24 cellular contexts compared by ENCODE assay signal in the genomic region with DNA sequence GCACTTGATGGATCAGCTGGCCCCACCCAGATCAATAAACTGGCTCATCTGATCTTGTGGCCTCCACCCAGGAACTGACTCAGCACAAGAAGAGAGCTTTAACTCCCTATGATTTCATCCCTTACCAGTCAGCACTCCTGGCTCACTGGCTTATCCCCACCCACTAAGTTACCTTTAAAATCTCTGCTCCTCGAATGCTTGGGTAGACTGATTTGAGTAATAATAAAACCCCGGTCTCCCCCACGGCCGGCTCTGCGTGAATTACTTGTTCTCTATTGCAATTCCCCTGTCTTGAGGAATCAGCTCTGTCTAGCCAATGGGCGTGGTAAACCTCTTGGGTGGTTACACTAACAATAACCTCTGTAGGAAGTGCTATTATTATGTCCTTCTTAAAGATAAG.
A peak's percentile ranks its signal among the peaks of the same experiment; 100 is the strongest.
DNase-seq lines count a peak whose midpoint lies in the region; ATAC-seq, FAIRE-seq and TF ChIP-seq lines count a peak whose summit lies in the region.
"Had no signal": no experiment of that assay in that cellular context is flagged by ENCODE, and none has a peak within 500 bp of the region (broad histone marks: within the 10 kb centered on the region; RNA-seq: fewer than 3 reads in every experiment).

No MANE protein-coding gene starts in this region.

- DNase-seq in GM20000 (ENCODE audit: low spot score) (peak; percentile 10), PC-9 (no peak), H1 (ENCODE audit: low read depth in 1 of 2, low spot score in 2 of 2) (no peak), mucosa of gallbladder (ENCODE audit: low spot score) (peak; percentile 44), heart left ventricle (no peak), Right ventricle myocardium superior (no peak)
- DNase-seq in CD4-positive, alpha-beta memory T cell, result no peak
- DNase-seq: CD4-positive, CD25-positive, alpha-beta regulatory T cell; COR-L47; DND-41; GOT3; HFFc6; MM.1S; NCI-H1092; NCI-H1436; NCI-H187 treated with DMSO at 0.1 percent for 48 hours; NCI-H2107; NCI-H446 treated with DMSO at 0.1 percent for 48 hours; NCI-H748 treated with DMSO at 0.1 percent for 48 hours had no signal

- no peak overlapping the region for H3K4ac ChIP-seq in H1 (replicated peaks; ENCODE audit: insufficient read length, low read depth, low read length)

- H4K20me1 ChIP-seq in PC-9 (ENCODE audit: insufficient read depth) (no peaks in the 10 kb centered on the region), H1 (replicated peaks in 1 of 2; ENCODE audit: control insufficient read depth in 1 of 2, insufficient read depth in 2 of 2, low read length in 2 of 2) (no peaks in the 10 kb centered on the region)

- H3K4me1 ChIP-seq in PC-9 (replicated peaks; ENCODE audit: insufficient read depth) (peaks cover 6% of the 10 kb centered on the region), H1 (replicated peaks in 1 of 4; ENCODE audit: control insufficient read depth in 3 of 4, insufficient read depth in 4 of 4, low read length in 3 of 4) (no peaks in the 10 kb centered on the region), heart left ventricle (no peaks in the 10 kb centered on the region)
- H3K4me1 ChIP-seq in CD4-positive, alpha-beta memory T cell (ENCODE audit: insufficient read depth, low read length), result no peaks in the 10 kb centered on the region
- H3K4me1 ChIP-seq: SJSA1 had no signal

- TF ChIP-seq RAD21 in H1 (IDR thresholded peaks at IDR 0.05 in 1 of 2, conservative IDR thresholded peaks at IDR 0.05 in 1 of 2; ENCODE audit: low read depth in 2 of 2, low read length in 2 of 2), result no peak

- no peaks in the 10 kb centered on the region for H3K27me3 ChIP-seq in PC-9 (ENCODE audit: insufficient read depth, low read depth)
- H3K27me3 ChIP-seq in H1 (replicated peaks in 1 of 4; ENCODE audit: control insufficient read depth in 3 of 4, extremely low read depth in 1 of 4, insufficient read depth in 3 of 4, low read length in 3 of 4), result no peaks in the 10 kb centered on the region
- H3K27me3 ChIP-seq in heart left ventricle, result no peaks in the 10 kb centered on the region
- no peaks in the 10 kb centered on the region for H3K27me3 ChIP-seq in CD4-positive, alpha-beta memory T cell (ENCODE audit: insufficient read depth, low read length)
- H3K27me3 ChIP-seq: SJSA1 had no signal

- no peak overlapping the region for H3K56ac ChIP-seq in H1 (replicated peaks; ENCODE audit: insufficient read length, low read depth, low read length)

- intact Hi-C loops in PC-9 (cut with micrococcal nuclease; ENCODE audit: unreplicated experiment) (no loop called here), heart left ventricle (cut with DNase I) (no loop called here), Right ventricle myocardium superior (cut with DNase I) (no loop called here)
- intact Hi-C loops in CD4-positive, alpha-beta memory T cell (cut with micrococcal nuclease), result no loop called here

- 92% methylated on average over 6 of the region's 6 CpGs; no CpG with 5 or more reads in 1 of the 2 experiments for WGBS in H1 (ENCODE audit: extremely low coverage in 1 of 2, insufficient coverage in 1 of 2, insufficient read length in 1 of 2, insufficient replicate concordance in 2 of 2, low coverage in 1 of 2, low lambda C conversion rate in 2 of 2, missing lambda C conversion rate in 1 of 2), 2 experiments
- WGBS in heart left ventricle, 4 donors, result 82 to 91% (median 89%) methylated on average over 6 of the region's 6 CpGs

- no peak overlapping the region for H3K23ac ChIP-seq in H1 (ENCODE audit: insufficient read length)

- no peak overlapping the region for H2BK12ac ChIP-seq in H1 (ENCODE audit: low read depth, low read length)

- TF ChIP-seq POLR2A in H1 (IDR thresholded peaks at IDR 0.05; ENCODE audit: control extremely low read depth in 1 of 2, low read depth in 2 of 2, low read length in 2 of 2) (no peak), heart left ventricle (IDR thresholded peaks at IDR 0.05) (no peak)

- no peaks in the 10 kb centered on the region for H3K36me3 Mint-ChIP-seq in CD4-positive, alpha-beta memory T cell
- H3K36me3 Mint-ChIP-seq: CD4-positive, CD25-positive, alpha-beta regulatory T cell had no signal

- H3K4me3 Mint-ChIP-seq in CD4-positive, alpha-beta memory T cell, result no peak overlapping the region
- H3K4me3 Mint-ChIP-seq: CD4-positive, CD25-positive, alpha-beta regulatory T cell; HFFc6 had no signal

- H3K9me3 Mint-ChIP-seq in CD4-positive, alpha-beta memory T cell, result peaks cover 4 to 23% (median 11%) of the 10 kb centered on the region in 8 donors

- H3K9ac ChIP-seq in H1 (replicated peaks in 1 of 4; ENCODE audit: extremely low read depth in 1 of 4, low read depth in 3 of 4, low read length in 3 of 4), result no peak overlapping the region

- TF ChIP-seq CTCF in GM20000 (IDR thresholded peaks at IDR 0.05; ENCODE audit: extremely low read depth, missing control alignments) (no peak), PC-9 (conservative IDR thresholded peaks at IDR 0.05) (no peak), H1 (IDR thresholded peaks at IDR 0.05; ENCODE audit: control extremely low read depth in 1 of 3, insufficient read depth in 1 of 3, low read depth in 1 of 3, low read length in 3 of 3) (no peak), heart left ventricle (IDR thresholded peaks at IDR 0.05) (no peak)

- no peak overlapping the region for H3K27ac Mint-ChIP-seq in CD4-positive, alpha-beta memory T cell
- H3K27ac Mint-ChIP-seq: CD4-positive, CD25-positive, alpha-beta regulatory T cell; HFFc6 had no signal

- H3K9me2 ChIP-seq in PC-9 (ENCODE audit: insufficient read depth), result no peaks in the 10 kb centered on the region

- no peak overlapping the region for H2BK5ac ChIP-seq in H1 (ENCODE audit: low read depth, low read length)

- no peak overlapping the region for H4K8ac ChIP-seq in H1 (ENCODE audit: extremely low read depth, insufficient read depth, low read length)

- POLR2A ChIA-PET in PC-9 (lab: Charles Lee; ENCODE audit: unreplicated experiment) (no interaction called here), H1 (lab: Charles Lee; ENCODE audit: partially characterized antibody) (interaction anchor here (0.9 kb wide), 1 partner anchor 9 kb away, joined by 3 read pairs; no protein-coding TSS in a partner anchor)
- POLR2A ChIA-PET in CD4-positive, alpha-beta memory T cell (lab: Charles Lee; ENCODE audit: partially characterized antibody), result no interaction called here

- H4K5ac ChIP-seq in H1 (ENCODE audit: insufficient read length, low read depth, low read length), result no peak overlapping the region

- H3K14ac ChIP-seq in H1 (ENCODE audit: insufficient read length), result no peak overlapping the region

- H3K36me3 ChIP-seq in PC-9 (ENCODE audit: low read depth) (no peaks in the 10 kb centered on the region), H1 (ENCODE audit: control insufficient read depth in 2 of 4, insufficient read depth in 4 of 4, low read length in 3 of 4) (no peaks in the 10 kb centered on the region), heart left ventricle (no peaks in the 10 kb centered on the region)
- no peaks in the 10 kb centered on the region for H3K36me3 ChIP-seq in CD4-positive, alpha-beta memory T cell (ENCODE audit: insufficient read depth, low read length)
- H3K36me3 ChIP-seq: SJSA1 had no signal

- H3K79me1 ChIP-seq in H1 (ENCODE audit: low read depth, low read length), result no peaks in the 10 kb centered on the region

- peak overlapping the region; percentile 15; the same call in 1 of the 2 replicates for H3K4me2 ChIP-seq in PC-9
- H3K4me2 ChIP-seq in H1 (ENCODE audit: insufficient read depth in 1 of 2, low read depth in 2 of 2, low read length in 2 of 2), result no peak overlapping the region

- no peak overlapping the region for H4K91ac ChIP-seq in H1 (replicated peaks; ENCODE audit: insufficient read length, low read length)

- no peaks in the 10 kb centered on the region for H3K79me2 ChIP-seq in PC-9 (ENCODE audit: low read depth)
- no peaks in the 10 kb centered on the region for H3K79me2 ChIP-seq in H1 (ENCODE audit: control insufficient read depth in 1 of 2, insufficient read depth in 2 of 2, low read length in 2 of 2)

- H3K18ac ChIP-seq in H1 (ENCODE audit: extremely low read depth, low read length), result no peak overlapping the region

- no TSS peak for BruUV-seq in PC-9 (replicated peaks; lab: Mats Ljungman, UMichigan)

- no peaks in the 10 kb centered on the region for H3K27me3 Mint-ChIP-seq in CD4-positive, alpha-beta memory T cell
- H3K27me3 Mint-ChIP-seq: CD4-positive, CD25-positive, alpha-beta regulatory T cell had no signal

- CTCF ChIA-PET in PC-9 (lab: Charles Lee), result no interaction called here
- CTCF ChIA-PET in H1 (lab: Charles Lee; ENCODE audit: partially characterized antibody), result interaction anchor here (0.8 to 1.3 kb wide), 3 partner anchors 8 to 247 kb away, joined by 3 to 4 read pairs (median 4); no protein-coding TSS in a partner anchor
- CTCF ChIA-PET in CD4-positive, alpha-beta memory T cell (lab: Charles Lee; ENCODE audit: partially characterized antibody), result no interaction called here

- 0 out of 2 replicates have a peak, but pooled peaks cover 5% of the 10 kb centered on the region for H3F3A ChIP-seq in PC-9 (ENCODE audit: insufficient read depth, low read depth)

- H2AFZ ChIP-seq in PC-9, result peak overlapping the region; percentile 61
- peak overlapping the region; percentile 70; the same call in 1 of the 2 replicates for H2AFZ ChIP-seq in H1 (ENCODE audit: low read length)

- H3K4me3 ChIP-seq in PC-9 (no peak overlapping the region), H1 (ENCODE audit: extremely low read depth in 1 of 4, insufficient read depth in 2 of 4, low read depth in 3 of 4, low read length in 4 of 4) (no peak overlapping the region), heart left ventricle (no peak overlapping the region)
- no peak overlapping the region for H3K4me3 ChIP-seq in CD4-positive, alpha-beta memory T cell (ENCODE audit: low read length in 2 of 2)
- H3K4me3 ChIP-seq: GM12878, K562, SJSA1 had no signal

- ATAC-seq in heart left ventricle (no peak), Right ventricle myocardium superior (ENCODE audit: poor library complexity) (no peak), HG02571 (IDR thresholded peaks at IDR 0.05; ENCODE audit: unreplicated experiment) (no peak)
- ATAC-seq: GM12878, K562, Panc1 had no signal

- no peak overlapping the region for H2BK15ac ChIP-seq in H1 (ENCODE audit: low read length)

- no peaks in the 10 kb centered on the region for H3K23me2 ChIP-seq in H1 (ENCODE audit: low read depth, low read length)

- no peak for TF ChIP-seq EP300 in H1 (IDR thresholded peaks at IDR 0.05; ENCODE audit: borderline replicate concordance in 1 of 2, low read depth in 2 of 2, low read length in 2 of 2)

- no peak overlapping the region for H2AK5ac ChIP-seq in H1 (ENCODE audit: low read depth, low read length)

- H2BK120ac ChIP-seq in H1 (replicated peaks; ENCODE audit: low read depth, low read length), result no peak overlapping the region

- H3K27ac ChIP-seq in PC-9, result 0 out of 2 replicates have a peak overlapping the region, but pooled peaks have one; percentile 21
- H3K27ac ChIP-seq in H1 (ENCODE audit: low read depth, low read length), result no peak overlapping the region
- no peak overlapping the region for H3K27ac ChIP-seq in heart left ventricle
- no peak overlapping the region for H3K27ac ChIP-seq in CD4-positive, alpha-beta memory T cell (ENCODE audit: low read depth, low read length)
- H3K27ac ChIP-seq: SJSA1 had no signal

- FAIRE-seq in H1 (lab: Jason Lieb, UNC), result no peak
- FAIRE-seq: GM12878, K562 had no signal

- peaks cover 27% of the 10 kb centered on the region for H3K9me3 ChIP-seq in PC-9 (ENCODE audit: insufficient read depth, low read depth)
- H3K9me3 ChIP-seq in H1 (ENCODE audit: insufficient read depth in 2 of 2, low read depth in 1 of 2, low read length in 1 of 2), result no peaks in the 10 kb centered on the region
- peaks cover 0 to 10% (median 0%) of the 10 kb centered on the region in 12 donors for H3K9me3 ChIP-seq in heart left ventricle
- H3K9me3 ChIP-seq in CD4-positive, alpha-beta memory T cell (ENCODE audit: control insufficient read depth in 1 of 2, low read length in 2 of 2), result no peaks in the 10 kb centered on the region
- H3K9me3 ChIP-seq: SJSA1 had no signal

- no peak overlapping the region for H2BK20ac ChIP-seq in H1 (ENCODE audit: low read length)

- H3K4me1 Mint-ChIP-seq in CD4-positive, alpha-beta memory T cell, result no peaks in the 10 kb centered on the region
- H3K4me1 Mint-ChIP-seq: CD4-positive, CD25-positive, alpha-beta regulatory T cell had no signal

Comparison
In these comparisons a context has a peak if more than half of its experiments do, and no peak if none do; other contexts are left out.
1. DNase-seq: peak in GM20000 (single experiment) and mucosa of gallbladder (single experiment); none in PC-9 (0 of 2), H1 (0 of 2), heart left ventricle (0 of 5), CD4-positive, alpha-beta memory T cell (0 of 5) and Right ventricle myocardium superior (single experiment).